Comparison of ENCODE assay signal across 16 cellular contexts in the genomic region with DNA sequence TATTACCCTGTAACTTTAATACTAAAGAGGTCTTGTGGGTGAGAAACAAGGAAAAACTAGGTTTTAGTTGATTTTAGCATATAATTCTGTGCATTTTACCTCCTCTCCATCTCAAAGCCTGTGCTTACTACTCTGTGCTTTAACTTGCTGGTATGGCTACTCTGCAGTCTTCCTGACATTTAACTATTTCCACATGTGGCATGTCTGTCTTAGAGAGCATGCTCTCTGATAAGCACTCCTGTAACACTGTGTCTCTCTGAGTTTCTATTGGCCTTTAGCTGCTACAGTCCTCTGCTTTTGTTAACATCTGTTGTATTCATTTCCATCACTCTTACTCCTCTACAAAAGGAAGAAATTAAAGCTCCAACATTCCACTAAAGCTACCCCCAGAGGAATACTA.
DNase-seq lines count a peak whose midpoint lies in the region; ATAC-seq and TF ChIP-seq lines count a peak whose summit lies in the region.
"Had no signal": no experiment of that assay in that cellular context is flagged by ENCODE, and none has a peak within 500 bp of the region (broad histone marks: within the 10 kb centered on the region; RNA-seq: fewer than 3 reads in every experiment).

No MANE protein-coding gene starts in this region.

- H3K4me1 ChIP-seq in SJCRH30, result peaks cover 5% of the 10 kb centered on the region; the same call in 1 of the 2 replicates
- H3K4me1 ChIP-seq: Peyer's patch had no signal

- no peak for ATAC-seq in GM21447 (IDR thresholded peaks at IDR 0.05; ENCODE audit: unreplicated experiment)
- ATAC-seq: left colon had no signal

- no peak overlapping the region for H3K27ac ChIP-seq in SJCRH30
- H3K27ac ChIP-seq: esophagus muscularis mucosa, Peyer's patch, WERI-Rb-1 had no signal

- no peaks in the 10 kb centered on the region for H3K36me3 ChIP-seq in SJCRH30
- H3K36me3 ChIP-seq: esophagus muscularis mucosa, Peyer's patch, WERI-Rb-1 had no signal

- H3K9me3 Mint-ChIP-seq in activated CD4-positive, alpha-beta T cell treated with anti-CD3 and anti-CD28 coated beads, Interleukin-2, amount 10 ng/mL, durations not matched to agents 24 days and 14 days, result no peaks in the 10 kb centered on the region
- no peaks in the 10 kb centered on the region for H3K9me3 Mint-ChIP-seq in nephron progenitor cell

- H3K4me3 Mint-ChIP-seq in activated CD4-positive, alpha-beta T cell treated with anti-CD3 and anti-CD28 coated beads, Interleukin-2, amount 10 ng/mL, durations not matched to agents 24 days and 14 days, result no peak overlapping the region
- H3K4me3 Mint-ChIP-seq in nephron progenitor cell, result no peak overlapping the region

- H3K4me3 ChIP-seq in HFF-Myc (replicated peaks; ENCODE audit: low read depth, low read length) (no peak overlapping the region), SJCRH30 (no peak overlapping the region)
- H3K4me3 ChIP-seq: esophagus muscularis mucosa, Peyer's patch had no signal

- H3K36me3 Mint-ChIP-seq in activated CD4-positive, alpha-beta T cell treated with anti-CD3 and anti-CD28 coated beads, Interleukin-2, amount 10 ng/mL, durations not matched to agents 24 days and 14 days (ENCODE audit: low read depth), result peaks cover 26% of the 10 kb centered on the region
- peaks cover 43% of the 10 kb centered on the region for H3K36me3 Mint-ChIP-seq in nephron progenitor cell (ENCODE audit: low read depth)

- no peaks in the 10 kb centered on the region for H3K9me3 ChIP-seq in SJCRH30 (replicated peaks)
- H3K9me3 ChIP-seq: esophagus muscularis mucosa, Peyer's patch had no signal

- H3K27me3 ChIP-seq in SJCRH30, result no peaks in the 10 kb centered on the region
- H3K27me3 ChIP-seq: esophagus muscularis mucosa, Peyer's patch had no signal

- H3K27ac Mint-ChIP-seq in activated CD4-positive, alpha-beta T cell treated with anti-CD3 and anti-CD28 coated beads, Interleukin-2, amount 10 ng/mL, durations not matched to agents 24 days and 14 days, result peak overlapping the region; percentile 71
- H3K27ac Mint-ChIP-seq in nephron progenitor cell, result peak overlapping the region; percentile 36

- H3K4me1 Mint-ChIP-seq in activated CD4-positive, alpha-beta T cell treated with anti-CD3 and anti-CD28 coated beads, Interleukin-2, amount 10 ng/mL, durations not matched to agents 24 days and 14 days, result peaks cover 57% of the 10 kb centered on the region
- H3K4me1 Mint-ChIP-seq in nephron progenitor cell, result peaks cover 52% of the 10 kb centered on the region

- intact Hi-C loops in activated CD4-positive, alpha-beta T cell treated with anti-CD3 and anti-CD28 coated beads, Interleukin-2, amount 10 ng/mL, durations not matched to agents 24 days and 14 days (cut with micrococcal nuclease), result no loop called here

- H3K27me3 Mint-ChIP-seq in activated CD4-positive, alpha-beta T cell treated with anti-CD3 and anti-CD28 coated beads, Interleukin-2, amount 10 ng/mL, durations not matched to agents 24 days and 14 days, result no peaks in the 10 kb centered on the region
- no peaks in the 10 kb centered on the region for H3K27me3 Mint-ChIP-seq in nephron progenitor cell (ENCODE audit: low read depth, poor library complexity)

- no peak for DNase-seq in activated CD4-positive, alpha-beta T cell treated with anti-CD3 and anti-CD28 coated beads, Interleukin-2, amount 10 ng/mL, durations not matched to agents 24 days and 14 days
- no peak for DNase-seq in activated CD4-positive, alpha-beta T cell treated with anti-CD3 and anti-CD28 coated beads for 4 hours
- peak; percentile 44 for DNase-seq in HFF-Myc (ENCODE audit: extremely low read depth, low read depth)
- DNase-seq in fibroblast of gingiva (ENCODE audit: low read depth), result peak; percentile 19
- no peak for DNase-seq in nephron progenitor cell
- no peak for DNase-seq in SJCRH30
- DNase-seq in hippocampal formation (lab: John Stamatoyannopoulos, UW), result no peak
- DNase-seq: activated naive CD4-positive, alpha-beta T cell; EL; left colon; NCI-H526 treated with DMSO at 0.1 percent for 48 hours; Peyer's patch; trophoblast cell; WERI-Rb-1 had no signal

- TF ChIP-seq CTCF in HFF-Myc (IDR thresholded peaks at IDR 0.05; ENCODE audit: low read depth, low read length, missing control alignments) (no peak), nephron progenitor cell (IDR thresholded peaks at IDR 0.05) (no peak)

Comparison
In these comparisons a context has a peak if more than half of its experiments do, and no peak if none do; other contexts are left out.
1. DNase-seq: peak in HFF-Myc (single experiment) and fibroblast of gingiva (single experiment); none in activated CD4-positive, alpha-beta T cell treated with anti-CD3 and anti-CD28 coated beads, Interleukin-2, amount 10 ng/mL, durations not matched to agents 24 days and 14 days (single experiment), activated CD4-positive, alpha-beta T cell treated with anti-CD3 and anti-CD28 coated beads for 4 hours (0 of 2), nephron progenitor cell (single experiment), SJCRH30 (0 of 2) and hippocampal formation (0 of 2).